ENCODE assay signal across 32 cellular contexts in the genomic region with DNA sequence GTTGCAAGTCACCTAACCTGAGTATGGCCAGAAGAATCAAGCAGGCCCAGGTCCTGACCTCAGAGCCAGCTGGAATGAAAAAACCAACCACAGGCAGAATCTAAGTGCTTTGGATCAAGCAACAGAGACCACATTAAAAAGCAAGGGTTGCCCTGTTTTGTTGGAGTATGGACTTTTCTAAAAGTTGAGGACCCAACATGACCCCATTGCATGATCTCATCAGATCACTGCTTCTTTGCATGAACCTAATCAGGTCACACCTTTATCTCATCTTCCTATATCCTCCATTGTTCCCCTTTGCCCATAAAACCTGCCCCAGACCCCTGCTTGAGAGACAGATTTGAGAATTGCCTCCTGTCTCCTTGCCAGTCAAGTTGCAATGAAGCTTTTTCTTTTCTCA. TPM values are rescaled to one million over a fixed set of nuclear protein-coding genes. Genes with fewer than 3 reads are reported as not detected.
DNase-seq lines count a peak whose midpoint lies in the region; ATAC-seq, FAIRE-seq and TF ChIP-seq lines count a peak whose summit lies in the region.
"Had no signal": no experiment of that assay in that cellular context is flagged by ENCODE, and none has a peak within 500 bp of the region (broad histone marks: within the 10 kb centered on the region; RNA-seq: fewer than 3 reads in every experiment).

No MANE protein-coding gene starts in this region.

- no peak for FAIRE-seq in HepG2 (lab: Jason Lieb, UNC)
- FAIRE-seq: GM12892, TTC549 had no signal

- H2AFZ ChIP-seq in HepG2 (ENCODE audit: low read length), result peak overlapping the region; percentile 2

- DNase-seq in HepG2 (ENCODE audit: low spot score), result no peak
- DNase-seq in right lobe of liver, result no peak
- no peak for DNase-seq in T-helper 17 cell
- DNase-seq in effector memory CD8-positive, alpha-beta T cell, result no peak
- no peak for DNase-seq in occipital lobe (lab: John Stamatoyannopoulos, UW)
- DNase-seq in sciatic nerve (ENCODE audit: low spot score), result no peak
- DNase-seq: activated gamma-delta T cell treated with Interleukin-2 at 50 U/mL for 16 hours; C1 segment of cervical spinal cord; effector CD8-positive, alpha-beta T cell; EL; foreskin keratinocyte; H9; heart right ventricle; left cardiac atrium; mesenchymal stem cell; NCI-H1048; NCI-H187; retina; SHP77 treated with DMSO at 0.1 percent for 48 hours; stimulated activated CD4-positive, alpha-beta T cell treated with anti-CD3 and anti-CD28 coated beads, Interleukin-12 subunit alpha, Interleukin-12 subunit beta, amount 100 ng/mL, for 4 hours; stimulated activated CD4-positive, alpha-beta T cell treated with anti-CD3 and anti-CD28 coated beads, Interleukin-4, amount 100 ng/mL, for 24 hours; stimulated activated naive CD4-positive, alpha-beta T cell; uterus had no signal

- H3K27me3 Mint-ChIP-seq in T-helper 17 cell, result no peaks in the 10 kb centered on the region
- H3K27me3 Mint-ChIP-seq in effector memory CD8-positive, alpha-beta T cell, result no peaks in the 10 kb centered on the region

- H3K4me1 ChIP-seq in HepG2 (ENCODE audit: insufficient read depth, low read length) (peaks cover 30% of the 10 kb centered on the region), right lobe of liver (no peaks in the 10 kb centered on the region)
- H3K4me1 ChIP-seq: foreskin keratinocyte, uterus had no signal

- H3K9me3 Mint-ChIP-seq in effector memory CD8-positive, alpha-beta T cell, result no peaks in the 10 kb centered on the region
- H3K9me3 Mint-ChIP-seq: brain, H9 had no signal

- H3K79me2 ChIP-seq in HepG2 (ENCODE audit: insufficient read depth, low read length), result no peaks in the 10 kb centered on the region

- H3K9me3 ChIP-seq in HepG2 (ENCODE audit: low read length), result no peaks in the 10 kb centered on the region
- H3K9me3 ChIP-seq in right lobe of liver, result no peaks in the 10 kb centered on the region
- no peaks in the 10 kb centered on the region for H3K9me3 ChIP-seq in T-helper 17 cell (ENCODE audit: control insufficient read depth, low read length, poor library complexity, severe bottlenecking)
- H3K9me3 ChIP-seq: heart right ventricle, thoracic aorta, uterus had no signal

- no peaks in the 10 kb centered on the region for H3K36me3 Mint-ChIP-seq in T-helper 17 cell (ENCODE audit: low read depth)
- H3K36me3 Mint-ChIP-seq in effector memory CD8-positive, alpha-beta T cell (ENCODE audit: insufficient read depth), result no peaks in the 10 kb centered on the region
- H3K36me3 Mint-ChIP-seq: brain had no signal

- no peaks in the 10 kb centered on the region for H3K36me3 ChIP-seq in HepG2 (replicated peaks in 1 of 2; ENCODE audit: control insufficient read depth in 1 of 2, insufficient read depth in 2 of 2, low read length in 2 of 2)
- H3K36me3 ChIP-seq in right lobe of liver, result no peaks in the 10 kb centered on the region
- H3K36me3 ChIP-seq: heart right ventricle, thoracic aorta, uterus had no signal

- peak overlapping the region; percentile 2 for H3K4me3 Mint-ChIP-seq in T-helper 17 cell
- H3K4me3 Mint-ChIP-seq in effector memory CD8-positive, alpha-beta T cell, result peak overlapping the region in 1 of 2 donors; percentile 49
- H3K4me3 Mint-ChIP-seq: brain, H9 had no signal

- H3K4me3 ChIP-seq in HepG2 (replicated peaks in 1 of 3; ENCODE audit: insufficient read depth in 1 of 3, low read depth in 2 of 3, low read length in 3 of 3) (peak overlapping the region in 1 of 3 experiments; percentile 13; a peak in 1 of 6 replicates), right lobe of liver (no peak overlapping the region)
- H3K4me3 ChIP-seq: heart right ventricle, thoracic aorta, uterus had no signal

- intact Hi-C loops in HepG2 (cut with micrococcal nuclease; ENCODE audit: unreplicated experiment) (no loop called here), right lobe of liver (cut with DNase I) (loop anchor here in 1 of 2 donors (10.0 kb wide), 1 partner anchor 85 kb away; no protein-coding TSS in a partner anchor), sciatic nerve (cut with DNase I) (no loop called here)

- no TSS peak for BruUV-seq in HepG2 (replicated peaks; lab: Mats Ljungman, UMichigan)

- no peak overlapping the region for H3K9ac ChIP-seq in HepG2 (ENCODE audit: insufficient read depth, low read depth, low read length)

- TF ChIP-seq POLR2A in HepG2 (IDR thresholded peaks at IDR 0.05; ENCODE audit: insufficient read depth in 1 of 2, low read depth in 2 of 2, low read length in 2 of 2) (no peak), right lobe of liver (IDR thresholded peaks at IDR 0.05) (no peak)

- TF ChIP-seq CTCF in HepG2 (CRISPR knock-in tag; IDR thresholded peaks at IDR 0.05), result no peak
- no peak for TF ChIP-seq CTCF in right lobe of liver (IDR thresholded peaks at IDR 0.05)

- ATAC-seq in HepG2 (no peak), right lobe of liver (no peak), T-helper 17 cell (no peak), sciatic nerve (no peak), HG02938 (IDR thresholded peaks at IDR 0.05; ENCODE audit: unreplicated experiment) (no peak)
- no peak for ATAC-seq in effector memory CD8-positive, alpha-beta T cell (replicated peaks)
- ATAC-seq: foreskin keratinocyte, heart right ventricle, left cardiac atrium, PC-3 had no signal

- TF ChIP-seq RAD21 in HepG2 (CRISPR knock-in tag; IDR thresholded peaks at IDR 0.05), result no peak

- CTCF ChIA-PET in HepG2 (lab: Yijun Ruan, JAX; ENCODE audit: low intra/inter-chr PET ratio, low total read pairs), result no interaction called here

- H3K27ac Mint-ChIP-seq in T-helper 17 cell, result peak overlapping the region; percentile 57
- peak overlapping the region; percentile 49 to 77 for H3K27ac Mint-ChIP-seq in effector memory CD8-positive, alpha-beta T cell
- H3K27ac Mint-ChIP-seq: brain, H9 had no signal

- POLR2A ChIA-PET in HepG2 (lab: Yijun Ruan, JAX), result no interaction called here

- H3K4me1 Mint-ChIP-seq in T-helper 17 cell, result peaks cover 6% of the 10 kb centered on the region
- peaks cover 4 to 7% of the 10 kb centered on the region in 2 donors for H3K4me1 Mint-ChIP-seq in effector memory CD8-positive, alpha-beta T cell (ENCODE audit: low read depth in 2 of 2)
- H3K4me1 Mint-ChIP-seq: brain, H9 had no signal

- peak overlapping the region; percentile 74 for H3K4me2 ChIP-seq in HepG2 (ENCODE audit: low read depth, low read length)

- in situ Hi-C loops in HepG2 (cut with HindIII; ENCODE audit: extremely low pct_ligation_motif_present, low pct_unique_long_range_greater_than_20kb), result loop anchor here (25.0 kb wide), 1 partner anchor 393 kb away; no protein-coding TSS in a partner anchor

- TF ChIP-seq EP300 in HepG2 (IDR thresholded peaks at IDR 0.05; ENCODE audit: low read depth in 2 of 2, low read length in 2 of 2) (no peak), HepG2 (CRISPR knock-in tag; IDR thresholded peaks at IDR 0.05; ENCODE audit: borderline replicate concordance) (no peak)

- H4K20me1 ChIP-seq in HepG2 (ENCODE audit: insufficient read depth, low read length), result no peaks in the 10 kb centered on the region

- H3K27me3 ChIP-seq in HepG2 (ENCODE audit: control insufficient read depth in 1 of 2, insufficient read depth in 2 of 2, low read length in 2 of 2) (no peaks in the 10 kb centered on the region), right lobe of liver (no peaks in the 10 kb centered on the region)
- H3K27me3 ChIP-seq: foreskin keratinocyte, heart right ventricle, uterus had no signal

- H3K27ac ChIP-seq in HepG2 (ENCODE audit: extremely low read length, insufficient read depth, low read length) (no peak overlapping the region), right lobe of liver (no peak overlapping the region)
- H3K27ac ChIP-seq: foreskin keratinocyte, heart right ventricle, thoracic aorta, uterus had no signal

RNA-seq across cellular contexts. Expression of a gene that starts 11.6 kb away (rescaled TPM):
- total RNA-seq in HepG2 (2016; rRNA removed; fragmentation: Illumina TruSeq; extraction: Trizol), result 26.0 and 43.1 TPM in 2 replicates
- 11.0 and 13.9 TPM in 2 replicates for total RNA-seq in HepG2 (2016; cell fraction: cytosol; rRNA removed; fragmentation: Illumina TruSeq; extraction: Trizol; ENCODE audit: low read depth)
- total RNA-seq in HepG2 (2016; cell fraction: insoluble cytoplasmic fraction; rRNA removed; fragmentation: Illumina TruSeq; extraction: Trizol), result 26.8 and 44.6 TPM in 2 replicates
- 36.5 and 37.9 TPM in 2 replicates for total RNA-seq in HepG2 (2016; cell fraction: membrane; rRNA removed; fragmentation: Illumina TruSeq; extraction: Trizol)
- 14.2 and 18.3 TPM in 2 replicates for total RNA-seq in HepG2 (2016; cell fraction: nucleus; rRNA removed; fragmentation: Illumina TruSeq; extraction: Trizol)
- 18.6 and 27.6 TPM in 2 replicates for polyA plus RNA-seq in HepG2 (2011; rRNA removed)
- polyA plus RNA-seq in HepG2 (2011; cell fraction: cytosol; rRNA removed), result 13.8 and 23.3 TPM in 2 replicates
- polyA plus RNA-seq in HepG2 (2011; cell fraction: nucleus; rRNA removed), result 5.2 and 8.7 TPM in 2 replicates
- polyA plus RNA-seq in HepG2 (2012), result 32.4 and 42.5 TPM in 2 replicates
- polyA plus RNA-seq in HepG2 (2016; cell fraction: cytosol; fragmentation: Illumina TruSeq; extraction: Trizol; ENCODE audit: low read depth), result 19.2 and 21.4 TPM in 2 replicates
- 55.9 and 58.7 TPM in 2 replicates for polyA plus RNA-seq in HepG2 (2016; cell fraction: insoluble cytoplasmic fraction; fragmentation: Illumina TruSeq; extraction: Trizol; ENCODE audit: low read depth)
- polyA plus RNA-seq in HepG2 (2016; cell fraction: membrane; fragmentation: Illumina TruSeq; extraction: Trizol; ENCODE audit: low read depth), result 39.2 and 40.3 TPM in 2 replicates
- 28.8 and 32.3 TPM in 2 replicates for polyA plus RNA-seq in HepG2 (2016; cell fraction: nucleus; fragmentation: Illumina TruSeq; extraction: Trizol; ENCODE audit: insufficient read depth, low read depth)
- polyA minus RNA-seq in HepG2 (2011; rRNA and poly(A)+ RNA removed; ENCODE audit: low replicate concordance), result 1.4 and 7.6 TPM in 2 replicates
- 18.6 and 21.0 TPM in 2 replicates for polyA minus RNA-seq in HepG2 (2011; cell fraction: cytosol; rRNA and poly(A)+ RNA removed)
- 12.9 and 18.8 TPM in 2 replicates for polyA minus RNA-seq in HepG2 (2011; cell fraction: nucleus; rRNA and poly(A)+ RNA removed)
- total RNA-seq in right lobe of liver, result 10 to 100 TPM; 10.1 to 59.0 (median 37.7) TPM
- 10 to 100 TPM in 1 of 2 donors, 1 to 10 TPM in 1; 9.8 to 12.4 TPM for total RNA-seq in T-helper 17 cell
- total RNA-seq in occipital lobe, result 61.5 TPM
- total RNA-seq in sciatic nerve, result 7.0 TPM
- total RNA-seq: LHCN-M2, osteocyte had no signal
- polyA plus RNA-seq: AG04450 had no signal
